ENCODE assay signal across 8 cellular contexts in genomic region chr12:112381898-112382796, GRCh38.
DNase-seq lines count a peak whose midpoint lies in the region; ATAC-seq and TF ChIP-seq lines count a peak whose summit lies in the region.

TSS of gene HECTD4 (minus strand) at chr12:112382431. CDS start at chr12:112382128, 303 bp downstream.

- peak within 1 kb of the TSS; percentile 89 for H3K27ac ChIP-seq in caudate nucleus (ENCODE audit: low read depth, low read length)

- DNase-seq in AG08395 (ENCODE audit: low spot score), result peak; percentile 97
- DNase-seq in NCI-H345 treated with DMSO at 0.1 percent for 48 hours (lab: John Stamatoyannopoulos, UW; ENCODE audit: unreplicated experiment), result peak; percentile 89
- DNase-seq in activated CD4-positive, CD25-positive, alpha-beta regulatory T cell (lab: John Stamatoyannopoulos, UW), result peak; percentile 80 to 91 (median 86)
- DNase-seq in caudate nucleus (lab: John Stamatoyannopoulos, UW), result peak in 60 of 61 donors; percentile 42 to 95 (median 90)
- DNase-seq in iris pigment epithelial cell (ENCODE audit: low read depth), result peak; percentile 83
- peak; percentile 78 to 95 for DNase-seq in stimulated activated CD4-positive, alpha-beta T cell treated with anti-CD3 and anti-CD28 coated beads, Interleukin-12 subunit alpha, Interleukin-12 subunit beta, amount 100 ng/mL, for 24 hours (ENCODE audit: low read depth in 2 of 2)

- in situ Hi-C loops in GM18951 (cut with MboI; ENCODE audit: low sequenced_read_pairs, unreplicated experiment), result loop anchor here (10.0 to 25.0 kb wide), 2 partner anchors 177 to 445 kb away; no protein-coding TSS in a partner anchor

- peak; percentile 92 for ATAC-seq in HG03175 (IDR thresholded peaks at IDR 0.05; ENCODE audit: unreplicated experiment)

- peak; percentile 96 for TF ChIP-seq POLR2A in GM18951 (IDR thresholded peaks at IDR 0.05; ENCODE audit: extremely low read depth, insufficient read depth, insufficient read length)

Comparison
In these comparisons a context has a peak if more than half of its experiments do, and no peak if none do; other contexts are left out.
1. Peak in every context shown above with its lines: DNase-seq, ATAC-seq and H3K27ac ChIP-seq.